ENCODE assay signal across 15 cellular contexts in genomic region chr4:140102406-140102805, GRCh38.
DNase-seq lines count a peak whose midpoint lies in the region; ATAC-seq, FAIRE-seq and TF ChIP-seq lines count a peak whose summit lies in the region.
"Had no signal": no experiment of that assay in that cellular context is flagged by ENCODE, and none has a peak within 500 bp of the region (broad histone marks: within the 10 kb centered on the region; RNA-seq: fewer than 3 reads in every experiment).

No MANE protein-coding gene starts in this region.

- FAIRE-seq in RCC 7860 (lab: Jason Lieb, UNC): no peak

- no peak for DNase-seq in stimulated activated naive CD8-positive, alpha-beta T cell treated with anti-CD3 and anti-CD28 coated beads, Interleukin-15, Interleukin-2, amounts not matched to agents 100 U/mL and 50 U/mL, for 24 hours
- peak; percentile 35 for DNase-seq in RCC 7860 (ENCODE audit: low spot score)
- no peak for DNase-seq in NCI-H1694 treated with DMSO at 0.1 percent for 48 hours (lab: John Stamatoyannopoulos, UW)
- no peak for DNase-seq in SHP77 (lab: John Stamatoyannopoulos, UW)
- DNase-seq in inferior parietal cortex (ENCODE audit: extremely low spot score): no peak
- DNase-seq in GM20000 (ENCODE audit: low spot score): no peak
- DNase-seq: central memory CD4-positive, alpha-beta T cell; Peyer's patch; stimulated activated CD8-positive, alpha-beta memory T cell treated with anti-CD3 and anti-CD28 coated beads, Interleukin-4, amount 100 ng/mL, for 48 hours; T-helper 9 cell; upper lobe of left lung had no signal

- ATAC-seq in stimulated activated naive CD8-positive, alpha-beta T cell treated with anti-CD3 and anti-CD28 coated beads, Interleukin-15, Interleukin-2, amounts not matched to agents 100 U/mL and 50 U/mL, for 24 hours: no peak

- no peaks in the 10 kb centered on the region for H3K9me3 Mint-ChIP-seq in stimulated activated naive CD8-positive, alpha-beta T cell treated with anti-CD3 and anti-CD28 coated beads, Interleukin-15, Interleukin-2, amounts not matched to agents 100 ng/mL and 50 ng/mL, for 24 hours
- H3K9me3 Mint-ChIP-seq in dendritic cell treated with granulocyte-macrophage colony-stimulating factor and Interleukin-4, amounts not matched to agents 40 ng/mL and 50 ng/mL, for 4 days: peaks cover 8% of the 10 kb centered on the region

- H3K27ac Mint-ChIP-seq in stimulated activated naive CD8-positive, alpha-beta T cell treated with anti-CD3 and anti-CD28 coated beads, Interleukin-15, Interleukin-2, amounts not matched to agents 100 ng/mL and 50 ng/mL, for 24 hours: peak overlapping the region; percentile 1
- peak overlapping the region; percentile 31 for H3K27ac Mint-ChIP-seq in dendritic cell treated with granulocyte-macrophage colony-stimulating factor and Interleukin-4, amounts not matched to agents 40 ng/mL and 50 ng/mL, for 4 days
- H3K27ac Mint-ChIP-seq: activated naive CD4-positive, alpha-beta T cell treated with anti-CD3 and anti-CD28 coated beads, Interleukin-2, amount 50 U/mL, for 72 hours; B cell had no signal

- no peaks in the 10 kb centered on the region for H3K27me3 Mint-ChIP-seq in stimulated activated naive CD8-positive, alpha-beta T cell treated with anti-CD3 and anti-CD28 coated beads, Interleukin-15, Interleukin-2, amounts not matched to agents 100 ng/mL and 50 ng/mL, for 24 hours
- no peaks in the 10 kb centered on the region for H3K27me3 Mint-ChIP-seq in dendritic cell treated with granulocyte-macrophage colony-stimulating factor and Interleukin-4, amounts not matched to agents 40 ng/mL and 50 ng/mL, for 4 days

- TF ChIP-seq CTCF in GM20000 (IDR thresholded peaks at IDR 0.05; ENCODE audit: extremely low read depth, missing control alignments): no peak

- H3K36me3 Mint-ChIP-seq in stimulated activated naive CD8-positive, alpha-beta T cell treated with anti-CD3 and anti-CD28 coated beads, Interleukin-15, Interleukin-2, amounts not matched to agents 100 ng/mL and 50 ng/mL, for 24 hours (ENCODE audit: low read depth): no peaks in the 10 kb centered on the region
- peaks cover 6% of the 10 kb centered on the region for H3K36me3 Mint-ChIP-seq in dendritic cell treated with granulocyte-macrophage colony-stimulating factor and Interleukin-4, amounts not matched to agents 40 ng/mL and 50 ng/mL, for 4 days (ENCODE audit: low read depth)

- H3K4me3 Mint-ChIP-seq in stimulated activated naive CD8-positive, alpha-beta T cell treated with anti-CD3 and anti-CD28 coated beads, Interleukin-15, Interleukin-2, amounts not matched to agents 100 ng/mL and 50 ng/mL, for 24 hours: no peak overlapping the region
- H3K4me3 Mint-ChIP-seq in dendritic cell treated with granulocyte-macrophage colony-stimulating factor and Interleukin-4, amounts not matched to agents 40 ng/mL and 50 ng/mL, for 4 days: no peak overlapping the region
- H3K4me3 Mint-ChIP-seq: B cell had no signal

- peaks cover 58% of the 10 kb centered on the region for H3K4me1 Mint-ChIP-seq in stimulated activated naive CD8-positive, alpha-beta T cell treated with anti-CD3 and anti-CD28 coated beads, Interleukin-15, Interleukin-2, amounts not matched to agents 100 ng/mL and 50 ng/mL, for 24 hours (ENCODE audit: low read depth)
- H3K4me1 Mint-ChIP-seq in dendritic cell treated with granulocyte-macrophage colony-stimulating factor and Interleukin-4, amounts not matched to agents 40 ng/mL and 50 ng/mL, for 4 days (ENCODE audit: low read depth): peaks cover 55% of the 10 kb centered on the region

- intact Hi-C loops in dendritic cell treated with granulocyte-macrophage colony-stimulating factor and Interleukin-4, amounts not matched to agents 40 ng/mL and 50 ng/mL, for 4 days (cut with micrococcal nuclease): no loop called here
